In genomic region chr7:123729217-123729578, GRCh38 we compare ENCODE assay signal across 11 cellular contexts.
"Had no signal": no experiment of that assay in that cellular context is flagged by ENCODE, and none has a peak within 500 bp of the region (broad histone marks: within the 10 kb centered on the region; RNA-seq: fewer than 3 reads in every experiment).

No MANE protein-coding gene starts in this region.

- ATAC-seq: GM23338, HCT116 had no signal

- H3K4me3 ChIP-seq: GM23248, GM23338, HAP-1 had no signal

- H3K9me3 ChIP-seq: HAP-1 had no signal

- FAIRE-seq: H1, H54 had no signal

- H3K27ac ChIP-seq: GM23248 had no signal

- H3K36me3 ChIP-seq: HAP-1 had no signal

- H3K9ac ChIP-seq: GM23248 had no signal

- H2AFZ ChIP-seq: GM23248, GM23338 had no signal

- H3K4me2 ChIP-seq: GM23338 had no signal

- DNase-seq: GM23248, GOT3, H7, H9, HCEC 1CT, HFFc6 had no signal
